In the genomic region with DNA sequence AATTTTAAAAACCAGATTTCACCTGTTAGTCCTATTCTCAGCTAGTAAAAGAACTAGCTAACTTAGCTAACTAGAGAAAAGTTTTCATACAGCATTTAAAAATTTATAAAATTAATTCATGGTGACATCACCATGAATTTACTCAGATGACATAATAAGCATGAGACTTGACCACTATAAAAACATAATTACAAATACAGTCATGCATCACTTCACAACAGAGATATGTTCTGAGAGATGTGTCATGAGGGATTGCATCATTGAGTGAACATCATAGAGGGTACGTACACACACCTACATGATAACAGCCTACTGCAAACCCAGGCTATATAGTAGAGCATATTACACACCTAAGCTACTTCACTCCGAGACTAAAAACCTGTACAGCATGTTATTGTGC, we compare ENCODE assay signal across 27 cellular contexts.
DNase-seq lines count a peak whose midpoint lies in the region; ATAC-seq and TF ChIP-seq lines count a peak whose summit lies in the region.
"Had no signal": no experiment of that assay in that cellular context is flagged by ENCODE, and none has a peak within 500 bp of the region (broad histone marks: within the 10 kb centered on the region; RNA-seq: fewer than 3 reads in every experiment).

No MANE protein-coding gene starts in this region.

- peak; percentile 79; the same call in 2 of the 3 replicates for ATAC-seq in RWPE2 (ENCODE audit: low read depth)
- no peak for ATAC-seq in HG02884 (IDR thresholded peaks at IDR 0.05; ENCODE audit: unreplicated experiment)
- ATAC-seq in GM18498 (IDR thresholded peaks at IDR 0.05; ENCODE audit: unreplicated experiment): no peak
- ATAC-seq: activated T-helper 17 cell treated with anti-CD3 and anti-CD28 coated beads, Interleukin-2, amount 50 U/mL, for 72 hours; esophagus mucosa; gastrocnemius medialis; WTC11 had no signal

- no peak overlapping the region for H3K4me3 ChIP-seq in HEK293 (ENCODE audit: low read depth, low read length)
- no peak overlapping the region for H3K4me3 ChIP-seq in RWPE2 (ENCODE audit: severe bottlenecking)
- no peak overlapping the region for H3K4me3 ChIP-seq in skeletal muscle cell (ENCODE audit: low read depth, low read length)
- H3K4me3 ChIP-seq: gastrocnemius medialis, lung, stomach, transverse colon had no signal

- H3K27ac ChIP-seq in HEK293 (ENCODE audit: extremely low read depth, low read depth, low read length) (no peak overlapping the region), RWPE2 (ENCODE audit: poor library complexity, severe bottlenecking) (no peak overlapping the region), epithelial cell of prostate (peak overlapping the region; percentile 67)
- H3K27ac ChIP-seq: gastrocnemius medialis, stomach, transverse colon had no signal

- POLR2A ChIA-PET in HEK293 (lab: Yijun Ruan, JAX): no interaction called here

- no peaks in the 10 kb centered on the region for H3K27me3 ChIP-seq in RWPE2 (ENCODE audit: insufficient read depth, poor library complexity, severe bottlenecking)
- H3K27me3 ChIP-seq: gastrocnemius medialis, stomach, transverse colon had no signal

- H3K4me1 ChIP-seq in HEK293 (ENCODE audit: control insufficient read depth, insufficient read depth, low read length) (no peaks in the 10 kb centered on the region), RWPE2 (ENCODE audit: insufficient read depth, poor library complexity, severe bottlenecking) (peaks cover 8% of the 10 kb centered on the region)
- H3K4me1 ChIP-seq: gastrocnemius medialis, stomach, transverse colon had no signal

- CTCF ChIA-PET in HEK293 (lab: Yijun Ruan, JAX): interaction anchor here (1.0 kb wide), 1 partner anchor 137 kb away, joined by 3 read pairs; no protein-coding TSS in a partner anchor

- TF ChIP-seq CTCF in HEK293 (tag by site-specific recombination; IDR thresholded peaks at IDR 0.05): no peak
- TF ChIP-seq CTCF in RWPE2 (IDR thresholded peaks at IDR 0.05; ENCODE audit: poor library complexity, severe bottlenecking): no peak

- H3K36me3 ChIP-seq in HEK293 (ENCODE audit: control insufficient read depth in 2 of 2, insufficient read depth in 1 of 2, low read length in 2 of 2): no peaks in the 10 kb centered on the region
- no peaks in the 10 kb centered on the region for H3K36me3 ChIP-seq in RWPE2 (ENCODE audit: low read depth)
- H3K36me3 ChIP-seq: gastrocnemius medialis, stomach, transverse colon had no signal

- DNase-seq in RWPE2 (ENCODE audit: low spot score): no peak
- peak; percentile 69 for DNase-seq in epithelial cell of prostate (ENCODE audit: low read depth, low spot score)
- peak; percentile 1 for DNase-seq in skeletal muscle cell (ENCODE audit: low read depth)
- DNase-seq in GOT3 (lab: John Stamatoyannopoulos, UW): no peak
- DNase-seq: activated CD4-positive, alpha-beta T cell treated with anti-CD3 and anti-CD28 coated beads, Interleukin-2, amount 50 U/mL, for 4 hours; activated CD8-positive, alpha-beta memory T cell treated with anti-CD3 and anti-CD28 coated beads, Interleukin-2, amount 50 U/mL, for 48 hours; CD4-positive, alpha-beta T cell; effector CD8-positive, alpha-beta T cell; gastrocnemius medialis; GDM1; hypothalamus; NCI-H1105 treated with DMSO at 0.1 percent for 48 hours; NCI-H2029; NCI-H2227 treated with DMSO at 0.1 percent for 48 hours; NCI-H82; posterior cingulate gyrus; stimulated activated CD8-positive, alpha-beta memory T cell treated with anti-CD3 and anti-CD28 coated beads, Interleukin-4, amount 100 ng/mL, for 48 hours; stomach; T1000; transverse colon had no signal

- no peaks in the 10 kb centered on the region for H3K9me3 ChIP-seq in HEK293 (ENCODE audit: control insufficient read depth, insufficient read depth, low read depth, low read length)
- no peaks in the 10 kb centered on the region for H3K9me3 ChIP-seq in RWPE2 (ENCODE audit: severe bottlenecking)
- H3K9me3 ChIP-seq: gastrocnemius medialis, stomach, transverse colon had no signal

TF ChIP-seq in HEK293, 187 proteins besides CTCF, POLR2A, EP300 and RAD21:
- TF ChIP-seq HOXC10 (CRISPR knock-in tag; IDR thresholded peaks at IDR 0.05): no peak
- TF ChIP-seq ZNF629 (tag by site-specific recombination; IDR thresholded peaks at IDR 0.05): peak; percentile 43; the same call in 1 of the 2 replicates
- TF ChIP-seq ZNF366 (tag by site-specific recombination; conservative IDR thresholded peaks at IDR 0.05): peak; percentile 38; the same call in 1 of the 2 replicates
- TF ChIP-seq, protein P1, sequence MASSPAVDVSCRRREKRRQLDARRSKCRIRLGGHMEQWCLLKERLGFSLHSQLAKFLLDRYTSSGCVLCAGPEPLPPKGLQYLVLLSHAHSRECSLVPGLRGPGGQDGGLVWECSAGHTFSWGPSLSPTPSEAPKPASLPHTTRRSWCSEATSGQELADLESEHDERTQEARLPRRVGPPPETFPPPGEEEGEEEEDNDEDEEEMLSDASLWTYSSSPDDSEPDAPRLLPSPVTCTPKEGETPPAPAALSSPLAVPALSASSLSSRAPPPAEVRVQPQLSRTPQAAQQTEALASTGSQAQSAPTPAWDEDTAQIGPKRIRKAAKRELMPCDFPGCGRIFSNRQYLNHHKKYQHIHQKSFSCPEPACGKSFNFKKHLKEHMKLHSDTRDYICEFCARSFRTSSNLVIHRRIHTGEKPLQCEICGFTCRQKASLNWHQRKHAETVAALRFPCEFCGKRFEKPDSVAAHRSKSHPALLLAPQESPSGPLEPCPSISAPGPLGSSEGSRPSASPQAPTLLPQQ (tag by site-specific recombination; IDR thresholded peaks at IDR 0.05): peak; percentile 28; the same call in 1 of the 2 replicates
- TF ChIP-seq ZBTB21 (tag by site-specific recombination; IDR thresholded peaks at IDR 0.05): peak; percentile 85
- no peak for TF ChIP-seq ZNF830 (tag by site-specific recombination; IDR thresholded peaks at IDR 0.05; ENCODE audit: low read depth)
- TF ChIP-seq FEZF1 (tag by site-specific recombination; IDR thresholded peaks at IDR 0.05): no peak
- TF ChIP-seq ZNF521 (tag by site-specific recombination; IDR thresholded peaks at IDR 0.05): no peak
- TF ChIP-seq, protein P2, sequence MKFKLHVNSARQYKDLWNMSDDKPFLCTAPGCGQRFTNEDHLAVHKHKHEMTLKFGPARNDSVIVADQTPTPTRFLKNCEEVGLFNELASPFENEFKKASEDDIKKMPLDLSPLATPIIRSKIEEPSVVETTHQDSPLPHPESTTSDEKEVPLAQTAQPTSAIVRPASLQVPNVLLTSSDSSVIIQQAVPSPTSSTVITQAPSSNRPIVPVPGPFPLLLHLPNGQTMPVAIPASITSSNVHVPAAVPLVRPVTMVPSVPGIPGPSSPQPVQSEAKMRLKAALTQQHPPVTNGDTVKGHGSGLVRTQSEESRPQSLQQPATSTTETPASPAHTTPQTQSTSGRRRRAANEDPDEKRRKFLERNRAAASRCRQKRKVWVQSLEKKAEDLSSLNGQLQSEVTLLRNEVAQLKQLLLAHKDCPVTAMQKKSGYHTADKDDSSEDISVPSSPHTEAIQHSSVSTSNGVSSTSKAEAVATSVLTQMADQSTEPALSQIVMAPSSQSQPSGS (tag by site-specific recombination; IDR thresholded peaks at IDR 0.05; ENCODE audit: low read depth): peak; percentile 67

Comparison
In these comparisons a context has a peak if more than half of its experiments do, and no peak if none do; other contexts are left out.
1. DNase-seq: peak in epithelial cell of prostate (single experiment) and skeletal muscle cell (single experiment); none in RWPE2 (single experiment) and GOT3 (single experiment).